ENCODE assay signal across 23 cellular contexts in genomic region chr2:41711736-41712135, GRCh38.
A peak's percentile ranks its signal among the peaks of the same experiment; 100 is the strongest.
DNase-seq lines count a peak whose midpoint lies in the region; ATAC-seq, FAIRE-seq and TF ChIP-seq lines count a peak whose summit lies in the region.
"Had no signal": no experiment of that assay in that cellular context is flagged by ENCODE, and none has a peak within 500 bp of the region (broad histone marks: within the 10 kb centered on the region; RNA-seq: fewer than 3 reads in every experiment).

No MANE protein-coding gene starts in this region.

- H3K27me3 ChIP-seq in HepG2 (ENCODE audit: control insufficient read depth in 1 of 2, insufficient read depth in 2 of 2, low read length in 2 of 2) (peaks cover 0 to 2% of the 10 kb centered on the region in 2 experiments; a peak in 1 of 5 replicates), right lobe of liver (no peaks in the 10 kb centered on the region), thyroid gland (no peaks in the 10 kb centered on the region), esophagus muscularis mucosa (no peaks in the 10 kb centered on the region)
- H3K27me3 ChIP-seq: SJSA1 had no signal

- CTCF ChIA-PET in HepG2 (lab: Yijun Ruan, JAX; ENCODE audit: low intra/inter-chr PET ratio, low total read pairs) = no interaction called here

- H2AFZ ChIP-seq in HepG2 (ENCODE audit: low read length) = no peak overlapping the region

- no peak overlapping the region for H3K9ac ChIP-seq in HepG2 (ENCODE audit: insufficient read depth, low read depth, low read length)

- H3K4me3 ChIP-seq in HepG2 (replicated peaks in 1 of 3; ENCODE audit: insufficient read depth in 1 of 3, low read depth in 2 of 3, low read length in 3 of 3) = no peak overlapping the region
- no peak overlapping the region for H3K4me3 ChIP-seq in right lobe of liver
- H3K4me3 ChIP-seq in thyroid gland (replicated peaks in 1 of 3) = no peak overlapping the region
- H3K4me3 ChIP-seq in esophagus muscularis mucosa = no peak overlapping the region
- H3K4me3 ChIP-seq: SJSA1 had no signal

- no TSS peak for BruUV-seq in HepG2 (replicated peaks; lab: Mats Ljungman, UMichigan)

- TF ChIP-seq CTCF in HepG2 (CRISPR knock-in tag; IDR thresholded peaks at IDR 0.05) (no peak), right lobe of liver (IDR thresholded peaks at IDR 0.05) (no peak), thyroid gland (IDR thresholded peaks at IDR 0.05) (no peak), esophagus muscularis mucosa (IDR thresholded peaks at IDR 0.05) (no peak)

- H3K4me1 ChIP-seq in HepG2 (ENCODE audit: insufficient read depth, low read length) (no peaks in the 10 kb centered on the region), right lobe of liver (no peaks in the 10 kb centered on the region), thyroid gland (peaks cover 24 to 38% of the 10 kb centered on the region in 2 donors), esophagus muscularis mucosa (no peaks in the 10 kb centered on the region)

- POLR2A ChIA-PET in HepG2 (lab: Yijun Ruan, JAX) = no interaction called here

- H3K27ac ChIP-seq in HepG2 (ENCODE audit: extremely low read length, insufficient read depth, low read length) (no peak overlapping the region), right lobe of liver (no peak overlapping the region), thyroid gland (no peak overlapping the region), esophagus muscularis mucosa (replicated peaks in 1 of 4) (no peak overlapping the region)
- H3K27ac ChIP-seq: C4-2B, SJSA1 had no signal

- in situ Hi-C loops in HepG2 (cut with HindIII; ENCODE audit: extremely low pct_ligation_motif_present, low pct_unique_long_range_greater_than_20kb) = no loop called here

- no peaks in the 10 kb centered on the region for H3K9me3 ChIP-seq in HepG2 (ENCODE audit: low read length)
- H3K9me3 ChIP-seq in right lobe of liver = no peaks in the 10 kb centered on the region
- no peaks in the 10 kb centered on the region for H3K9me3 ChIP-seq in thyroid gland
- H3K9me3 ChIP-seq in esophagus muscularis mucosa = no peaks in the 10 kb centered on the region
- H3K9me3 ChIP-seq: SJSA1 had no signal

- ATAC-seq in HepG2 = no peak
- ATAC-seq in right lobe of liver = no peak
- ATAC-seq in HG03457 (IDR thresholded peaks at IDR 0.05; ENCODE audit: unreplicated experiment) = no peak
- ATAC-seq: Panc1 had no signal

- intact Hi-C loops in HepG2 (cut with micrococcal nuclease; ENCODE audit: unreplicated experiment) (no loop called here), right lobe of liver (cut with DNase I) (no loop called here), thyroid gland (cut with DNase I) (no loop called here), esophagus muscularis mucosa (cut with DNase I) (no loop called here)

- no peak for TF ChIP-seq POLR2A in HepG2 (IDR thresholded peaks at IDR 0.05; ENCODE audit: insufficient read depth in 1 of 2, low read depth in 2 of 2, low read length in 2 of 2)
- no peak for TF ChIP-seq POLR2A in right lobe of liver (IDR thresholded peaks at IDR 0.05)
- TF ChIP-seq POLR2A in thyroid gland (IDR thresholded peaks at IDR 0.05) = no peak
- no peak for TF ChIP-seq POLR2A in esophagus muscularis mucosa (IDR thresholded peaks at IDR 0.05; ENCODE audit: low read depth)

- H3K36me3 ChIP-seq in HepG2 (replicated peaks in 1 of 2; ENCODE audit: control insufficient read depth in 1 of 2, insufficient read depth in 2 of 2, low read length in 2 of 2) (no peaks in the 10 kb centered on the region), right lobe of liver (no peaks in the 10 kb centered on the region), thyroid gland (no peaks in the 10 kb centered on the region), esophagus muscularis mucosa (no peaks in the 10 kb centered on the region)
- H3K36me3 ChIP-seq: SJSA1 had no signal

- no peak for FAIRE-seq in HepG2 (lab: Jason Lieb, UNC)
- peak; percentile 63 for FAIRE-seq in TTC549 (lab: Jason Lieb, UNC)
- FAIRE-seq: D721Med, GM19239 had no signal

- H3K4me2 ChIP-seq in HepG2 (ENCODE audit: low read depth, low read length) = no peak overlapping the region

- no peaks in the 10 kb centered on the region for H4K20me1 ChIP-seq in HepG2 (ENCODE audit: insufficient read depth, low read length)

- no peak for TF ChIP-seq RAD21 in HepG2 (CRISPR knock-in tag; IDR thresholded peaks at IDR 0.05)

- TF ChIP-seq EP300 in HepG2 (IDR thresholded peaks at IDR 0.05; ENCODE audit: low read depth in 2 of 2, low read length in 2 of 2) (no peak), HepG2 (CRISPR knock-in tag; IDR thresholded peaks at IDR 0.05; ENCODE audit: borderline replicate concordance) (no peak), esophagus muscularis mucosa (IDR thresholded peaks at IDR 0.05) (no peak)

- 21% methylated on average over 2 of the region's 2 CpGs for WGBS in HepG2 (ENCODE audit: low lambda C conversion rate)
- WGBS in right lobe of liver (ENCODE audit: insufficient coverage, low coverage, low lambda C conversion rate, missing lambda C conversion rate) = 100% methylated on average over 1 of the region's 2 CpGs
- 53 to 70% methylated on average over 2 of the region's 2 CpGs for WGBS in thyroid gland, 2 donors
- 100% methylated on average over 2 of the region's 2 CpGs for WGBS in esophagus muscularis mucosa

- H3K79me2 ChIP-seq in HepG2 (ENCODE audit: insufficient read depth, low read length) = no peaks in the 10 kb centered on the region

- DNase-seq in HepG2 (ENCODE audit: low spot score) (peak; percentile 26), right lobe of liver (no peak), left kidney (ENCODE audit: low read depth, low spot score) (peak; percentile 66), thyroid gland (peak; percentile 24 to 57), SHP77 treated with DMSO at 0.1 percent for 48 hours (lab: John Stamatoyannopoulos, UW) (no peak), esophagus muscularis mucosa (ENCODE audit: extremely low spot score) (no peak)
- DNase-seq: 8988T; CD8-positive, alpha-beta memory T cell; DMS53; GF-D8; KG1; NCI-H1092 treated with DMSO at 0.1 percent for 48 hours; NCI-H1436 treated with DMSO at 0.1 percent for 48 hours; NCI-H2029; NCI-H510A treated with DMSO at 0.1 percent for 48 hours; NCI-H748 treated with DMSO at 0.1 percent for 48 hours had no signal

TF ChIP-seq in HepG2, 621 proteins besides CTCF, POLR2A, EP300 and RAD21:
- peak; percentile 54 to 82 for TF ChIP-seq MAFK (conservative IDR thresholded peaks at IDR 0.05 in 1 of 2, IDR thresholded peaks at IDR 0.05 in 1 of 2; ENCODE audit: low read length in 2 of 2)
- peak; percentile 66; the same call in 1 of the 2 replicates for TF ChIP-seq MAFF (IDR thresholded peaks at IDR 0.05; ENCODE audit: low read depth, low read length)
- no peak for TF ChIP-seq NR2F2 (IDR thresholded peaks at IDR 0.05; ENCODE audit: borderline replicate concordance, low read depth)
- no peak for TF ChIP-seq ATF4 (CRISPR knock-in tag; IDR thresholded peaks at IDR 0.05)
- no peak for TF ChIP-seq ZHX2 (IDR thresholded peaks at IDR 0.05; ENCODE audit: low read depth)
- TF ChIP-seq ZHX2 (CRISPR knock-in tag; IDR thresholded peaks at IDR 0.05; ENCODE audit: borderline replicate concordance) = no peak
- no peak for TF ChIP-seq ZNF768 (CRISPR knock-in tag; IDR thresholded peaks at IDR 0.05)
- no peak for TF ChIP-seq ZNF451 (CRISPR knock-in tag; IDR thresholded peaks at IDR 0.05)
- TF ChIP-seq ZFYVE20 (CRISPR knock-in tag; IDR thresholded peaks at IDR 0.05; ENCODE audit: borderline replicate concordance, low read depth) = no peak

Comparison
In these comparisons a context has a peak if more than half of its experiments do, and no peak if none do; other contexts are left out.
1. DNase-seq: peak in HepG2 (single experiment), left kidney (single experiment) and thyroid gland (2 of 2); none in right lobe of liver (0 of 3), SHP77 treated with DMSO at 0.1 percent for 48 hours (single experiment) and esophagus muscularis mucosa (single experiment).